In genomic region chr10:103276251-103276936, GRCh38 we compare ENCODE assay signal across 10 cellular contexts. TPM values are rescaled to one million over a fixed set of nuclear protein-coding genes. Genes with fewer than 3 reads are reported as not detected.
DNase-seq lines count a peak whose midpoint lies in the region; ATAC-seq and TF ChIP-seq lines count a peak whose summit lies in the region.
"Had no signal": no experiment of that assay in that cellular context is flagged by ENCODE, and none has a peak within 500 bp of the region (broad histone marks: within the 10 kb centered on the region; RNA-seq: fewer than 3 reads in every experiment).

No MANE protein-coding gene starts in this region.

- H3K36me3 ChIP-seq in BE2C = peaks cover 8% of the 10 kb centered on the region
- H3K36me3 ChIP-seq in HEK293 (ENCODE audit: control insufficient read depth in 2 of 2, insufficient read depth in 1 of 2, low read length in 2 of 2) = no peaks in the 10 kb centered on the region
- no peaks in the 10 kb centered on the region for H3K36me3 ChIP-seq in naive thymus-derived CD4-positive, alpha-beta T cell (ENCODE audit: control insufficient read depth in 2 of 3, insufficient read depth in 3 of 3, low read length in 3 of 3)

- CTCF ChIA-PET in HEK293 (lab: Yijun Ruan, JAX) = interaction anchor here (0.6 to 1.0 kb wide), 6 partner anchors 12 to 1440 kb away, joined by 3 to 5 read pairs (median 3); no protein-coding TSS in a partner anchor
- CTCF ChIA-PET in naive thymus-derived CD4-positive, alpha-beta T cell (lab: Charles Lee) = no interaction called here

- 16 to 19% methylated on average over 18 to 25 of the region's 25 CpGs for WGBS in lower leg skin, 2 donors

- H3K36me3 Mint-ChIP-seq in brain = peaks cover 14% of the 10 kb centered on the region
- peaks cover 0 to 6% (median 3%) of the 10 kb centered on the region in 5 donors for H3K36me3 Mint-ChIP-seq in naive thymus-derived CD4-positive, alpha-beta T cell

- peaks cover 50% of the 10 kb centered on the region for H3K27me3 Mint-ChIP-seq in brain
- peaks cover 56 to 75% (median 62%) of the 10 kb centered on the region in 5 donors for H3K27me3 Mint-ChIP-seq in naive thymus-derived CD4-positive, alpha-beta T cell

- no peaks in the 10 kb centered on the region for H3K27me3 ChIP-seq in BE2C
- peaks cover 0 to 10% of the 10 kb centered on the region in 2 donors for H3K27me3 ChIP-seq in naive thymus-derived CD4-positive, alpha-beta T cell (ENCODE audit: control insufficient read depth in 2 of 2, insufficient read depth in 2 of 2, low read length in 2 of 2)

- H3K4me3 Mint-ChIP-seq in brain = peak overlapping the region; percentile 77 to 94 (median 82)
- peak overlapping the region in 8 of 10 donors; percentile 27 to 74 (median 50) for H3K4me3 Mint-ChIP-seq in naive thymus-derived CD4-positive, alpha-beta T cell

- H3K9me3 ChIP-seq in BE2C = no peaks in the 10 kb centered on the region
- no peaks in the 10 kb centered on the region for H3K9me3 ChIP-seq in HEK293 (ENCODE audit: control insufficient read depth, insufficient read depth, low read depth, low read length)
- H3K9me3 ChIP-seq in naive thymus-derived CD4-positive, alpha-beta T cell (ENCODE audit: control insufficient read depth in 2 of 3, low read length in 3 of 3) = peaks cover 0 to 5% (median 0%) of the 10 kb centered on the region in 3 experiments

- POLR2A ChIA-PET in HEK293 (lab: Yijun Ruan, JAX) = interaction anchor here (0.5 to 1.4 kb wide), 3 partner anchors 28 to 84 kb away, joined by 3 to 5 read pairs (median 4); partner anchors contain the start of gene NT5C2
- POLR2A ChIA-PET in naive thymus-derived CD4-positive, alpha-beta T cell (lab: Charles Lee) = no interaction called here

- TF ChIP-seq CTCF in BE2C (IDR thresholded peaks at IDR 0.05; ENCODE audit: low read depth, low read length) = no peak
- no peak for TF ChIP-seq CTCF in HEK293 (tag by site-specific recombination; IDR thresholded peaks at IDR 0.05)
- no peak for TF ChIP-seq CTCF in brain (conservative IDR thresholded peaks at IDR 0.05)
- no peak for TF ChIP-seq CTCF in lower leg skin (IDR thresholded peaks at IDR 0.05)

- peak overlapping the region; percentile 74 for H3K4me3 ChIP-seq in BE2C (ENCODE audit: low read depth, low read length)
- no peak overlapping the region; the same call in 1 of the 2 replicates for H3K4me3 ChIP-seq in HEK293 (ENCODE audit: low read depth, low read length)
- H3K4me3 ChIP-seq in naive thymus-derived CD4-positive, alpha-beta T cell (ENCODE audit: low read length) = no peak overlapping the region
- H3K4me3 ChIP-seq in lower leg skin (ENCODE audit: low read depth, poor library complexity, severe bottlenecking) = no peak overlapping the region

- ATAC-seq in naive thymus-derived CD4-positive, alpha-beta T cell = no peak

- no peak for DNase-seq in BE2C
- no peak for DNase-seq in naive thymus-derived CD4-positive, alpha-beta T cell
- DNase-seq in GF-D8 (lab: John Stamatoyannopoulos, UW) = no peak
- no peak for DNase-seq in NCI-H2029 treated with DMSO at 0.1 percent for 48 hours (lab: John Stamatoyannopoulos, UW)
- no peak for DNase-seq in stimulated activated CD4-positive, alpha-beta T cell treated with anti-CD3 and anti-CD28 coated beads, Interleukin-12 subunit alpha, Interleukin-12 subunit beta, amount 100 ng/mL, for 4 hours
- DNase-seq in lower leg skin (ENCODE audit: low spot score in 2 of 2) = no peak
- DNase-seq: stimulated activated naive CD4-positive, alpha-beta T cell treated with Interleukin-2 at 50 U/mL for 16 hours had no signal

- H3K9me3 Mint-ChIP-seq in brain = peaks cover 0 to 5% (median 0%) of the 10 kb centered on the region in 5 experiments
- peaks cover 0 to 11% (median 6%) of the 10 kb centered on the region in 11 donors for H3K9me3 Mint-ChIP-seq in naive thymus-derived CD4-positive, alpha-beta T cell

- peaks cover 46% of the 10 kb centered on the region for H3K4me1 Mint-ChIP-seq in brain
- H3K4me1 Mint-ChIP-seq in naive thymus-derived CD4-positive, alpha-beta T cell = peaks cover 4 to 11% (median 6%) of the 10 kb centered on the region in 7 donors

- H3K4me1 ChIP-seq in BE2C = peaks cover 7% of the 10 kb centered on the region
- 0 out of 2 replicates have a peak, but pooled peaks cover 3% of the 10 kb centered on the region for H3K4me1 ChIP-seq in HEK293 (ENCODE audit: control insufficient read depth, insufficient read depth, low read length)
- H3K4me1 ChIP-seq in naive thymus-derived CD4-positive, alpha-beta T cell (ENCODE audit: control insufficient read depth in 2 of 2, insufficient read depth in 2 of 2, low read length in 2 of 2) = no peaks in the 10 kb centered on the region

- intact Hi-C loops in naive thymus-derived CD4-positive, alpha-beta T cell (cut with micrococcal nuclease) = no loop called here
- intact Hi-C loops in lower leg skin (cut with DNase I; ENCODE audit: low total_unique reads) = no loop called here

- H3K27ac Mint-ChIP-seq in brain = peak overlapping the region in 4 of 5 experiments; percentile 38 to 79 (median 64)
- peak overlapping the region in 1 of 9 donors; percentile 23 for H3K27ac Mint-ChIP-seq in naive thymus-derived CD4-positive, alpha-beta T cell

- TF ChIP-seq POLR2A in lower leg skin (IDR thresholded peaks at IDR 0.05) = no peak

- no peak overlapping the region for H3K27ac ChIP-seq in HEK293 (ENCODE audit: extremely low read depth, low read depth, low read length)
- H3K27ac ChIP-seq in naive thymus-derived CD4-positive, alpha-beta T cell (ENCODE audit: low read depth, low read length) = no peak overlapping the region

TF ChIP-seq in HEK293, 187 proteins besides CTCF, POLR2A, EP300 and RAD21:
- TF ChIP-seq ZNF366 (tag by site-specific recombination; conservative IDR thresholded peaks at IDR 0.05) (0 out of 2 replicates have a peak, but pooled peaks have one; percentile 14), ZNF558 (tag by site-specific recombination; IDR thresholded peaks at IDR 0.05) (no peak), ZNF26 (tag by site-specific recombination; IDR thresholded peaks at IDR 0.05) (no peak), ZNF16 (tag by site-specific recombination; IDR thresholded peaks at IDR 0.05; ENCODE audit: low read depth) (no peak), ZSCAN5A (tag by site-specific recombination; IDR thresholded peaks at IDR 0.05) (no peak)

RNA-seq across cellular contexts. Expression of gene INA, which starts 0.5 kb away (rescaled TPM):
- polyA plus RNA-seq in BE2C (2012; ENCODE audit: insufficient read depth, insufficient read length, low read depth) = 276 TPM
- polyA plus RNA-seq in brain (ENCODE audit: insufficient read depth, low read depth, low replicate concordance) = 265 TPM
- under 1 TPM in 1 of 5 experiments, not detected in 4; 0.31 TPM for total RNA-seq in naive thymus-derived CD4-positive, alpha-beta T cell
- not detected for polyA plus RNA-seq in naive thymus-derived CD4-positive, alpha-beta T cell
- total RNA-seq in lower leg skin = 1 to 10 TPM in 2 of 4 donors, under 1 TPM in 2; 0.30 to 2.5 (median 1.1) TPM

RNA-seq across cellular contexts. Expression of gene RPEL1, which starts 30.7 kb away (rescaled TPM):
- polyA plus RNA-seq in BE2C (2012; ENCODE audit: insufficient read depth, insufficient read length, low read depth) = not detected
- polyA plus RNA-seq in brain (ENCODE audit: insufficient read depth, low read depth, low replicate concordance) = not detected
- total RNA-seq in naive thymus-derived CD4-positive, alpha-beta T cell = not detected
- polyA plus RNA-seq in naive thymus-derived CD4-positive, alpha-beta T cell = not detected
- not detected for total RNA-seq in lower leg skin
- total RNA-seq: cardiac septum had no signal
